ENCODE assay signal across 23 cellular contexts in the genomic region with DNA sequence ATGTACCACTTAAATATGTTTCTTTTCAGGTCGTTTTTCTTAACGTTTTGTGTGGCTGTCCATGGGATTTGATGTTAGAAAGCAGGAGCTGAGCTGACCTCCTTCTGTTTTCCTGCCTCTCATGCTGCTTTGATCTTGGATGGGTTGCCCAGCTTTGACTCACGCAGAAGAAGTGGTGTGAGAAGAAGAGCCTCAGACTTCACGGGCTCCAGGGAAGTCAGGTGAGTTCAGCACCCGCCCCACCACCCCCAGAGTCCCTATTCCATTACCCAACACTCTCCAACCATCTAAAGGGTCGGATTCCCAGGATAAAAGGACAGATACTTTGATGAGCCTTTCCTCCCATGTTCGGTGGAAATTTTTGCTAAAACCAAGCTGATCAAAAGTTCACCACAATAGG.
DNase-seq lines count a peak whose midpoint lies in the region; ATAC-seq, FAIRE-seq and TF ChIP-seq lines count a peak whose summit lies in the region.
"Had no signal": no experiment of that assay in that cellular context is flagged by ENCODE, and none has a peak within 500 bp of the region (broad histone marks: within the 10 kb centered on the region; RNA-seq: fewer than 3 reads in every experiment).

No MANE protein-coding gene starts in this region.

- TF ChIP-seq CTCF in right atrium auricular region (IDR thresholded peaks at IDR 0.05), result no peak
- TF ChIP-seq CTCF in BE2C (IDR thresholded peaks at IDR 0.05; ENCODE audit: low read depth, low read length), result no peak
- no peak for TF ChIP-seq CTCF in GM10248 (IDR thresholded peaks at IDR 0.05; ENCODE audit: control extremely low read depth, extremely low read depth, low read depth, missing control alignments)
- TF ChIP-seq CTCF in HepG2 (CRISPR knock-in tag; IDR thresholded peaks at IDR 0.05), result no peak

- CTCF ChIA-PET in GM10248 (lab: Yijun Ruan, JAX), result no interaction called here
- CTCF ChIA-PET in HepG2 (lab: Yijun Ruan, JAX; ENCODE audit: low intra/inter-chr PET ratio, low total read pairs), result no interaction called here

- H3K9ac ChIP-seq in HepG2 (ENCODE audit: insufficient read depth, low read depth, low read length), result no peak overlapping the region
- H3K9ac ChIP-seq: BLaER1 treated with 17β-estradiol and CSF1 and Interleukin-3, amounts not matched to agents 10 nM and 100 nM had no signal

- POLR2A ChIA-PET in GM10248 (lab: Yijun Ruan, JAX) (no interaction called here), HepG2 (lab: Yijun Ruan, JAX) (no interaction called here)

- no peak overlapping the region for H3K4me2 ChIP-seq in HepG2 (ENCODE audit: low read depth, low read length)
- H3K4me2 ChIP-seq: BLaER1 treated with 17β-estradiol and CSF1 and Interleukin-3, amounts not matched to agents 10 nM and 100 nM had no signal

- no peak for FAIRE-seq in HepG2 (lab: Jason Lieb, UNC)
- FAIRE-seq: A204.1, D721Med, G401.6, GM12878, GM12892, GM18507 had no signal

- no peak for TF ChIP-seq RAD21 in HepG2 (CRISPR knock-in tag; IDR thresholded peaks at IDR 0.05)

- H3K27me3 ChIP-seq in right atrium auricular region, result no peaks in the 10 kb centered on the region
- no peaks in the 10 kb centered on the region for H3K27me3 ChIP-seq in BE2C
- peaks cover 0 to 14% of the 10 kb centered on the region in 2 experiments; a peak in 3 of 5 replicates for H3K27me3 ChIP-seq in HepG2 (ENCODE audit: control insufficient read depth in 1 of 2, insufficient read depth in 2 of 2, low read length in 2 of 2)
- H3K27me3 ChIP-seq: BLaER1 treated with 17β-estradiol and CSF1 and Interleukin-3, amounts not matched to agents 10 nM and 100 nM had no signal

- H3K36me3 ChIP-seq in right atrium auricular region (no peaks in the 10 kb centered on the region), BE2C (no peaks in the 10 kb centered on the region), HepG2 (replicated peaks in 1 of 2; ENCODE audit: control insufficient read depth in 1 of 2, insufficient read depth in 2 of 2, low read length in 2 of 2) (no peaks in the 10 kb centered on the region; a peak in 1 of 5 replicates)
- H3K36me3 ChIP-seq: BLaER1 treated with 17β-estradiol and CSF1 and Interleukin-3, amounts not matched to agents 10 nM and 100 nM had no signal

- intact Hi-C loops in left ventricle myocardium superior (cut with micrococcal nuclease), result no loop called here
- intact Hi-C loops in HepG2 (cut with micrococcal nuclease; ENCODE audit: unreplicated experiment), result no loop called here

- H3K79me2 ChIP-seq in HepG2 (ENCODE audit: insufficient read depth, low read length), result no peaks in the 10 kb centered on the region

- TF ChIP-seq EP300 in HepG2 (IDR thresholded peaks at IDR 0.05; ENCODE audit: low read depth in 2 of 2, low read length in 2 of 2) (no peak), HepG2 (CRISPR knock-in tag; IDR thresholded peaks at IDR 0.05; ENCODE audit: borderline replicate concordance) (no peak)

- H3K4me1 ChIP-seq in right atrium auricular region (no peaks in the 10 kb centered on the region), BE2C (no peaks in the 10 kb centered on the region), HepG2 (ENCODE audit: insufficient read depth, low read length) (no peaks in the 10 kb centered on the region)
- H3K4me1 ChIP-seq: BLaER1 treated with 17β-estradiol and CSF1 and Interleukin-3, amounts not matched to agents 10 nM and 100 nM; Caco-2 had no signal

- BruUV-seq in HepG2 (replicated peaks; lab: Mats Ljungman, UMichigan), result no TSS peak

- no peak for TF ChIP-seq POLR2A in HepG2 (IDR thresholded peaks at IDR 0.05; ENCODE audit: insufficient read depth in 1 of 2, low read depth in 2 of 2, low read length in 2 of 2)

- no peak overlapping the region for H2AFZ ChIP-seq in HepG2 (ENCODE audit: low read length)

- H3K9me3 ChIP-seq in right atrium auricular region (no peaks in the 10 kb centered on the region), BE2C (no peaks in the 10 kb centered on the region), HepG2 (ENCODE audit: low read length) (no peaks in the 10 kb centered on the region)
- H3K9me3 ChIP-seq: Caco-2 had no signal

- H4K20me1 ChIP-seq in HepG2 (ENCODE audit: insufficient read depth, low read length), result no peaks in the 10 kb centered on the region
- H4K20me1 ChIP-seq: BLaER1 treated with 17β-estradiol and CSF1 and Interleukin-3, amounts not matched to agents 10 nM and 100 nM had no signal

- H3K4me3 ChIP-seq in right atrium auricular region, result no peak overlapping the region
- no peak overlapping the region for H3K4me3 ChIP-seq in BE2C (ENCODE audit: low read depth, low read length)
- no peak overlapping the region for H3K4me3 ChIP-seq in HepG2 (replicated peaks in 1 of 3; ENCODE audit: insufficient read depth in 1 of 3, low read depth in 2 of 3, low read length in 3 of 3)
- H3K4me3 ChIP-seq: BLaER1 treated with 17β-estradiol and CSF1 and Interleukin-3, amounts not matched to agents 10 nM and 100 nM; GM12878 had no signal

- ATAC-seq in left ventricle myocardium superior, result no peak
- ATAC-seq in left lobe of liver, result no peak
- no peak for ATAC-seq in HepG2
- ATAC-seq: CD8-positive, alpha-beta T cell; GM12878 had no signal

- no peak overlapping the region for H3K27ac ChIP-seq in right atrium auricular region
- H3K27ac ChIP-seq in HepG2 (ENCODE audit: extremely low read length, insufficient read depth, low read length), result no peak overlapping the region
- H3K27ac ChIP-seq: BLaER1 treated with 17β-estradiol and CSF1 and Interleukin-3, amounts not matched to agents 10 nM and 100 nM; C4-2B had no signal

- WGBS in HepG2 (ENCODE audit: low lambda C conversion rate), result 0% methylated on average over 5 of the region's 7 CpGs

- DNase-seq in right atrium auricular region (ENCODE audit: low spot score) (peak; percentile 50), left ventricle myocardium superior (no peak), left lobe of liver (ENCODE audit: low spot score) (peak; percentile 6), ureter (ENCODE audit: low spot score) (peak; percentile 7), BE2C (no peak), GM10248 (ENCODE audit: extremely low spot score) (no peak), HepG2 (ENCODE audit: low spot score) (no peak)
- DNase-seq: 8988T; ACHN; Caco-2; Calu3; CD4-positive, alpha-beta T cell; CD8-positive, alpha-beta T cell; DMS79 treated with DMSO at 0.1 percent for 48 hours; GF-D8 had no signal

- in situ Hi-C loops in HepG2 (cut with HindIII; ENCODE audit: extremely low pct_ligation_motif_present, low pct_unique_long_range_greater_than_20kb), result no loop called here

TF ChIP-seq in HepG2, 621 proteins besides CTCF, POLR2A, EP300 and RAD21:
- TF ChIP-seq, protein P1, sequence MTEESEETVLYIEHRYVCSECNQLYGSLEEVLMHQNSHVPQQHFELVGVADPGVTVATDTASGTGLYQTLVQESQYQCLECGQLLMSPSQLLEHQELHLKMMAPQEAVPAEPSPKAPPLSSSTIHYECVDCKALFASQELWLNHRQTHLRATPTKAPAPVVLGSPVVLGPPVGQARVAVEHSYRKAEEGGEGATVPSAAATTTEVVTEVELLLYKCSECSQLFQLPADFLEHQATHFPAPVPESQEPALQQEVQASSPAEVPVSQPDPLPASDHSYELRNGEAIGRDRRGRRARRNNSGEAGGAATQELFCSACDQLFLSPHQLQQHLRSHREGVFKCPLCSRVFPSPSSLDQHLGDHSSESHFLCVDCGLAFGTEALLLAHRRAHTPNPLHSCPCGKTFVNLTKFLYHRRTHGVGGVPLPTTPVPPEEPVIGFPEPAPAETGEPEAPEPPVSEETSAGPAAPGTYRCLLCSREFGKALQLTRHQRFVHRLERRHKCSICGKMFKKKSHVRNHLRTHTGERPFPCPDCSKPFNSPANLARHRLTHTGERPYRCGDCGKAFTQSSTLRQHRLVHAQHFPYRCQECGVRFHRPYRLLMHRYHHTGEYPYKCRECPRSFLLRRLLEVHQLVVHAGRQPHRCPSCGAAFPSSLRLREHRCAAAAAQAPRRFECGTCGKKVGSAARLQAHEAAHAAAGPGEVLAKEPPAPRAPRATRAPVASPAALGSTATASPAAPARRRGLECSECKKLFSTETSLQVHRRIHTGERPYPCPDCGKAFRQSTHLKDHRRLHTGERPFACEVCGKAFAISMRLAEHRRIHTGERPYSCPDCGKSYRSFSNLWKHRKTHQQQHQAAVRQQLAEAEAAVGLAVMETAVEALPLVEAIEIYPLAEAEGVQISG (CRISPR knock-in tag; IDR thresholded peaks at IDR 0.05), result no peak
- TF ChIP-seq ZNF543 (CRISPR knock-in tag; IDR thresholded peaks at IDR 0.05), result no peak
- TF ChIP-seq NFRKB (IDR thresholded peaks at IDR 0.05), result no peak
- no peak for TF ChIP-seq EHMT2 (IDR thresholded peaks at IDR 0.05; ENCODE audit: borderline replicate concordance, low read depth, low read length)
- TF ChIP-seq PHF8 (CRISPR knock-in tag; IDR thresholded peaks at IDR 0.05), result no peak
- TF ChIP-seq NFE2L1 (CRISPR knock-in tag; IDR thresholded peaks at IDR 0.05; ENCODE audit: borderline replicate concordance), result no peak
- no peak for TF ChIP-seq CREM (IDR thresholded peaks at IDR 0.05)
- TF ChIP-seq CREM (CRISPR knock-in tag; IDR thresholded peaks at IDR 0.05), result no peak
- TF ChIP-seq XBP1 (CRISPR knock-in tag; IDR thresholded peaks at IDR 0.05), result no peak
- TF ChIP-seq, protein P2, sequence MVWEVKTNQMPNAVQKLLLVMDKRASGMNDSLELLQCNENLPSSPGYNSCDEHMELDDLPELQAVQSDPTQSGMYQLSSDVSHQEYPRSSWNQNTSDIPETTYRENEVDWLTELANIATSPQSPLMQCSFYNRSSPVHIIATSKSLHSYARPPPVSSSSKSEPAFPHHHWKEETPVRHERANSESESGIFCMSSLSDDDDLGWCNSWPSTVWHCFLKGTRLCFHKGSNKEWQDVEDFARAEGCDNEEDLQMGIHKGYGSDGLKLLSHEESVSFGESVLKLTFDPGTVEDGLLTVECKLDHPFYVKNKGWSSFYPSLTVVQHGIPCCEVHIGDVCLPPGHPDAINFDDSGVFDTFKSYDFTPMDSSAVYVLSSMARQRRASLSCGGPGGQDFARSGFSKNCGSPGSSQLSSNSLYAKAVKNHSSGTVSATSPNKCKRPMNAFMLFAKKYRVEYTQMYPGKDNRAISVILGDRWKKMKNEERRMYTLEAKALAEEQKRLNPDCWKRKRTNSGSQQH (CRISPR knock-in tag; IDR thresholded peaks at IDR 0.05; ENCODE audit: low read depth), result no peak
- TF ChIP-seq ZNF253 (CRISPR knock-in tag; IDR thresholded peaks at IDR 0.05; ENCODE audit: borderline replicate concordance), result no peak
- no peak for TF ChIP-seq ZNF225 (CRISPR knock-in tag; IDR thresholded peaks at IDR 0.05)
- TF ChIP-seq DNMT3B (CRISPR knock-in tag; conservative IDR thresholded peaks at IDR 0.05), result no peak
- TF ChIP-seq, protein P3, sequence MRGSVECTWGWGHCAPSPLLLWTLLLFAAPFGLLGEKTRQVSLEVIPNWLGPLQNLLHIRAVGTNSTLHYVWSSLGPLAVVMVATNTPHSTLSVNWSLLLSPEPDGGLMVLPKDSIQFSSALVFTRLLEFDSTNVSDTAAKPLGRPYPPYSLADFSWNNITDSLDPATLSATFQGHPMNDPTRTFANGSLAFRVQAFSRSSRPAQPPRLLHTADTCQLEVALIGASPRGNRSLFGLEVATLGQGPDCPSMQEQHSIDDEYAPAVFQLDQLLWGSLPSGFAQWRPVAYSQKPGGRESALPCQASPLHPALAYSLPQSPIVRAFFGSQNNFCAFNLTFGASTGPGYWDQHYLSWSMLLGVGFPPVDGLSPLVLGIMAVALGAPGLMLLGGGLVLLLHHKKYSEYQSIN (CRISPR knock-in tag; IDR thresholded peaks at IDR 0.05; ENCODE audit: borderline replicate concordance), result no peak

Comparison
In these comparisons a context has a peak if more than half of its experiments do, and no peak if none do; other contexts are left out.
1. DNase-seq: peak in right atrium auricular region (single experiment), left lobe of liver (single experiment) and ureter (single experiment); none in left ventricle myocardium superior (single experiment), BE2C (single experiment), GM10248 (single experiment) and HepG2 (single experiment).